Comparison of ENCODE assay signal across 21 cellular contexts in genomic region chr19:14430712-14431111, GRCh38. TPM values are rescaled to one million over a fixed set of nuclear protein-coding genes. Genes with fewer than 3 reads are reported as not detected.
A peak's percentile ranks its signal among the peaks of the same experiment; 100 is the strongest.
DNase-seq lines count a peak whose midpoint lies in the region; ATAC-seq, FAIRE-seq and TF ChIP-seq lines count a peak whose summit lies in the region.
"Had no signal": no experiment of that assay in that cellular context is flagged by ENCODE, and none has a peak within 500 bp of the region (broad histone marks: within the 10 kb centered on the region; RNA-seq: fewer than 3 reads in every experiment).

No MANE protein-coding gene starts in this region.

- TF ChIP-seq POLR2A in uterus (IDR thresholded peaks at IDR 0.05) = no peak

- peaks cover 7% of the 10 kb centered on the region; the same call in 1 of the 2 replicates for H3F3A ChIP-seq in DOHH2 (ENCODE audit: control insufficient read depth, insufficient read depth)

- H3K27ac Mint-ChIP-seq in activated T-cell treated with anti-CD3 and anti-CD28 coated beads, Interleukin-2, amount 50 U/mL, for 24 hours = peak overlapping the region; percentile 7
- H3K27ac Mint-ChIP-seq in astrocyte (ENCODE audit: unreplicated experiment) = no peak overlapping the region
- H3K27ac Mint-ChIP-seq in neural crest cell (ENCODE audit: unreplicated experiment) = no peak overlapping the region

- H3K9me3 ChIP-seq in DOHH2 (ENCODE audit: control insufficient read depth, insufficient read depth, low read length) (no peaks in the 10 kb centered on the region), astrocyte (ENCODE audit: insufficient read depth, low read depth, low read length) (no peaks in the 10 kb centered on the region), uterus (no peaks in the 10 kb centered on the region), heart right ventricle (no peaks in the 10 kb centered on the region)
- H3K9me3 ChIP-seq: A549 had no signal

- no peak for ATAC-seq in HG02973 (IDR thresholded peaks at IDR 0.05; ENCODE audit: unreplicated experiment)
- ATAC-seq in heart right ventricle = no peak
- ATAC-seq: A549, left lobe of liver, Right ventricle myocardium inferior had no signal

- 82 to 83% methylated on average over 3 of the region's 3 CpGs for WGBS in heart right ventricle, 2 donors

- H3K36me3 ChIP-seq in DOHH2 (ENCODE audit: control insufficient read depth, low read length) (peaks cover 12% of the 10 kb centered on the region), astrocyte (ENCODE audit: insufficient read depth, low read length) (no peaks in the 10 kb centered on the region), uterus (no peaks in the 10 kb centered on the region), heart right ventricle (peaks cover 0 to 3% (median 0%) of the 10 kb centered on the region in 9 donors)

- intact Hi-C loops in uterus (cut with DNase I; ENCODE audit: low total_unique reads) (no loop called here), heart right ventricle (cut with DNase I) (loop anchor here in 1 of 10 donors (5.0 kb wide), 1 partner anchor 42 kb away; no protein-coding TSS in a partner anchor)

- H4K20me1 ChIP-seq in DOHH2 (ENCODE audit: control insufficient read depth, insufficient read depth, low read depth, low read length) (peaks cover 8% of the 10 kb centered on the region), astrocyte (ENCODE audit: insufficient read depth, low read length) (no peaks in the 10 kb centered on the region)

- no peak overlapping the region for H3K4me3 Mint-ChIP-seq in activated T-cell treated with anti-CD3 and anti-CD28 coated beads, Interleukin-2, amount 50 U/mL, for 24 hours
- H3K4me3 Mint-ChIP-seq in astrocyte (ENCODE audit: unreplicated experiment) (peak overlapping the region; percentile 62), neural crest cell (peak overlapping the region; percentile 69)

- H3K27ac ChIP-seq in DOHH2 (ENCODE audit: low read depth, low read length) (no peak overlapping the region), astrocyte (ENCODE audit: low read depth, low read length) (no peak overlapping the region), uterus (no peak overlapping the region), heart right ventricle (no peak overlapping the region)
- H3K27ac ChIP-seq: A549 had no signal

- no peaks in the 10 kb centered on the region for H3K27me3 Mint-ChIP-seq in activated T-cell treated with anti-CD3 and anti-CD28 coated beads, Interleukin-2, amount 50 U/mL, for 24 hours
- H3K27me3 Mint-ChIP-seq in astrocyte (ENCODE audit: low read depth, unreplicated experiment) (peaks cover 15% of the 10 kb centered on the region), neural crest cell (ENCODE audit: low read depth) (peaks cover 20% of the 10 kb centered on the region)

- no peak overlapping the region for H3K9ac ChIP-seq in astrocyte (ENCODE audit: low read length)

- no peak for FAIRE-seq in astrocyte (lab: Jason Lieb, UNC)
- FAIRE-seq: A549, bronchial epithelial cell, urothelium cell line had no signal

- TF ChIP-seq CTCF in DOHH2 (IDR thresholded peaks at IDR 0.05; ENCODE audit: low read depth, low read length, poor library complexity, severe bottlenecking) (no peak), astrocyte (IDR thresholded peaks at IDR 0.05; ENCODE audit: insufficient read depth, low read depth, low read length) (no peak), neural crest cell (conservative IDR thresholded peaks at IDR 0.05) (no peak), uterus (IDR thresholded peaks at IDR 0.05) (no peak), heart right ventricle (IDR thresholded peaks at IDR 0.05) (no peak)

- H3K4me1 ChIP-seq in DOHH2 (ENCODE audit: control insufficient read depth, low read length) = peaks cover 51% of the 10 kb centered on the region
- H3K4me1 ChIP-seq in astrocyte (ENCODE audit: insufficient read depth, low read length) = peaks cover 16% of the 10 kb centered on the region
- peaks cover 0 to 6% of the 10 kb centered on the region in 2 donors for H3K4me1 ChIP-seq in uterus
- H3K4me1 ChIP-seq in heart right ventricle = peaks cover 0 to 35% (median 27%) of the 10 kb centered on the region in 9 donors

- no peak for DNase-seq in activated T-cell treated with anti-CD3 and anti-CD28 coated beads, Interleukin-2, amount 50 U/mL, for 24 hours
- DNase-seq in activated T-cell treated with anti-CD3 and anti-CD28 coated beads, Interleukin-2, amount 50 U/mL, for 48 hours = no peak
- DNase-seq in astrocyte (ENCODE audit: low read depth) (no peak), neural crest cell (ENCODE audit: low read depth, low spot score) (no peak), uterus (no peak), heart right ventricle (no peak)
- DNase-seq: C1 segment of cervical spinal cord, GF-D8, head of caudate nucleus, NCI-H1436, NCI-H2171, NCI-H69, occipital lobe, retina had no signal

- H3K79me2 ChIP-seq in DOHH2 (ENCODE audit: control insufficient read depth, low read length) = peaks cover 35% of the 10 kb centered on the region
- peaks cover 8% of the 10 kb centered on the region for H3K79me2 ChIP-seq in astrocyte (ENCODE audit: insufficient read depth, low read length)

- H3K27me3 ChIP-seq in DOHH2 (ENCODE audit: control insufficient read depth, low read length) (no peaks in the 10 kb centered on the region), astrocyte (ENCODE audit: insufficient read depth, low read length) (peaks cover 3% of the 10 kb centered on the region), uterus (no peaks in the 10 kb centered on the region), heart right ventricle (no peaks in the 10 kb centered on the region)

- no peaks in the 10 kb centered on the region for H3K9me2 ChIP-seq in DOHH2 (replicated peaks; ENCODE audit: control insufficient read depth, low read length)

- peaks cover 12% of the 10 kb centered on the region for H3K36me3 Mint-ChIP-seq in activated T-cell treated with anti-CD3 and anti-CD28 coated beads, Interleukin-2, amount 50 U/mL, for 24 hours (ENCODE audit: low read depth)
- H3K36me3 Mint-ChIP-seq in astrocyte (ENCODE audit: low read depth, unreplicated experiment) (peaks cover 1% of the 10 kb centered on the region), neural crest cell (ENCODE audit: low read depth) (no peaks in the 10 kb centered on the region)

- H3K4me3 ChIP-seq in DOHH2 (ENCODE audit: low read length) = peak overlapping the region; percentile 4; the same call in 1 of the 2 replicates
- no peak overlapping the region for H3K4me3 ChIP-seq in astrocyte (ENCODE audit: insufficient read depth, low read depth, low read length)
- no peak overlapping the region for H3K4me3 ChIP-seq in uterus
- H3K4me3 ChIP-seq in heart right ventricle = no peak overlapping the region
- H3K4me3 ChIP-seq: A549 had no signal

- H2AFZ ChIP-seq in astrocyte (ENCODE audit: low read depth, low read length) = no peak overlapping the region

- no peaks in the 10 kb centered on the region for H3K9me3 Mint-ChIP-seq in activated T-cell treated with anti-CD3 and anti-CD28 coated beads, Interleukin-2, amount 50 U/mL, for 24 hours
- no peaks in the 10 kb centered on the region for H3K9me3 Mint-ChIP-seq in astrocyte (ENCODE audit: unreplicated experiment)
- H3K9me3 Mint-ChIP-seq in neural crest cell = no peaks in the 10 kb centered on the region

- H3K4me2 ChIP-seq in DOHH2 (ENCODE audit: low read length) (peak overlapping the region; percentile 69), astrocyte (ENCODE audit: low read length) (no peak overlapping the region)
- H3K4me2 ChIP-seq: A549 had no signal

- peaks cover 27% of the 10 kb centered on the region for H3K4me1 Mint-ChIP-seq in activated T-cell treated with anti-CD3 and anti-CD28 coated beads, Interleukin-2, amount 50 U/mL, for 24 hours (ENCODE audit: low read depth)
- peaks cover 2% of the 10 kb centered on the region for H3K4me1 Mint-ChIP-seq in astrocyte (ENCODE audit: low read depth, unreplicated experiment)
- H3K4me1 Mint-ChIP-seq in neural crest cell = peaks cover 14% of the 10 kb centered on the region

RNA-seq across cellular contexts. Expression of gene PKN1, which starts 2.4 kb away (rescaled TPM):
- total RNA-seq in astrocyte (59.2 and 68.3 TPM in 2 replicates), neural crest cell (118 and 126 TPM in 2 replicates), uterus (100 to 1,000 TPM in 1 of 4 donors, 10 to 100 TPM in 3; 56.2 to 129 (median 82.4) TPM), heart right ventricle (100 to 1,000 TPM in 9 of 10 donors, 10 to 100 TPM in 1; 85.2 to 176 (median 126) TPM)
- polyA plus RNA-seq in heart right ventricle = 100 to 1,000 TPM; 108 to 146 TPM

RNA-seq across cellular contexts. Expression of gene DDX39A, which starts 11.6 kb away (rescaled TPM):
- total RNA-seq in astrocyte = 44.2 and 54.9 TPM in 2 replicates
- total RNA-seq in neural crest cell = 131 and 132 TPM in 2 replicates
- 10 to 100 TPM; 41.3 to 91.2 (median 52.8) TPM for total RNA-seq in uterus
- total RNA-seq in heart right ventricle = 10 to 100 TPM; 15.4 to 39.6 (median 21.7) TPM
- 100 to 1,000 TPM in 1 of 2 donors, 10 to 100 TPM in 1; 78.3 to 110 TPM for polyA plus RNA-seq in heart right ventricle

RNA-seq across cellular contexts. Expression of gene PTGER1, which starts 44.4 kb away (rescaled TPM):
- total RNA-seq in astrocyte (0.41 and 0.91 TPM in 2 replicates), neural crest cell (0.27 and 0.40 TPM in 2 replicates), uterus (1 to 10 TPM in 1 of 4 donors, under 1 TPM in 1, not detected in 2; 0.30 to 1.2 TPM), heart right ventricle (under 1 TPM in 1 of 10 donors, not detected in 9; 0.17 TPM)
- polyA plus RNA-seq in heart right ventricle = under 1 TPM in 1 of 2 donors, not detected in 1; 0.16 TPM
- total RNA-seq: occipital lobe, Right ventricle myocardium inferior had no signal

RNA-seq across cellular contexts. Expression of gene ADGRE5, which starts 49.5 kb away (rescaled TPM):
- total RNA-seq in astrocyte (8.2 and 9.2 TPM in 2 replicates), neural crest cell (0.91 and 1.4 TPM in 2 replicates), uterus (100 to 1,000 TPM in 1 of 4 donors, 10 to 100 TPM in 3; 32.1 to 217 (median 57.7) TPM), heart right ventricle (10 to 100 TPM; 24.0 to 58.0 (median 32.8) TPM)
- polyA plus RNA-seq in heart right ventricle = 10 to 100 TPM; 14.5 to 30.6 TPM
